ENCODE assay signal across 11 cellular contexts in genomic region chr1:36327421-36328087, GRCh38. TPM values are rescaled to one million over a fixed set of nuclear protein-coding genes. Genes with fewer than 3 reads are reported as not detected.
DNase-seq lines count a peak whose midpoint lies in the region; ATAC-seq, FAIRE-seq and TF ChIP-seq lines count a peak whose summit lies in the region.
"Had no signal": no experiment of that assay in that cellular context is flagged by ENCODE, and none has a peak within 500 bp of the region (broad histone marks: within the 10 kb centered on the region; RNA-seq: fewer than 3 reads in every experiment).

No MANE protein-coding gene starts in this region.

- 92 to 93% methylated on average over 9 of the region's 9 CpGs for WGBS in testis, 2 donors
- WGBS in endodermal cell (ENCODE audit: insufficient coverage in 1 of 2, insufficient read length in 1 of 2), 2 experiments, result 95 to 100% methylated on average over 5 to 9 of the region's 9 CpGs

- TF ChIP-seq POLR2A in testis (IDR thresholded peaks at IDR 0.05), result no peak

- POLR2A ChIA-PET in activated CD4-positive, alpha-beta T cell treated with anti-CD3 and anti-CD28 coated beads, Interleukin-2, amount 10 ng/mL, durations not matched to agents 7 days and 5 days (lab: Charles Lee), result no interaction called here

- no peaks in the 10 kb centered on the region for H3K36me3 Mint-ChIP-seq in activated naive CD8-positive, alpha-beta T cell treated with anti-CD3 and anti-CD28 coated beads, Interleukin-2, amount 50 U/mL, for 24 hours (ENCODE audit: low read depth)
- H3K36me3 Mint-ChIP-seq in activated CD4-positive, alpha-beta T cell treated with anti-CD3 and anti-CD28 coated beads, Interleukin-2, amount 10 ng/mL, durations not matched to agents 7 days and 5 days (ENCODE audit: low read depth), result no peaks in the 10 kb centered on the region
- no peaks in the 10 kb centered on the region for H3K36me3 Mint-ChIP-seq in endodermal cell (ENCODE audit: low read depth)

- intact Hi-C loops in testis (cut with DNase I; ENCODE audit: low total_unique reads), result no loop called here

- H3K4me1 ChIP-seq in foreskin keratinocyte, result peaks cover 7% of the 10 kb centered on the region
- H3K4me1 ChIP-seq in testis, result peaks cover 8% of the 10 kb centered on the region
- H3K4me1 ChIP-seq in endodermal cell (ENCODE audit: control insufficient read depth, insufficient read depth, low read length), result peaks cover 3% of the 10 kb centered on the region
- H3K4me1 ChIP-seq: prostate gland had no signal

- no peaks in the 10 kb centered on the region for H3K9me3 ChIP-seq in testis
- H3K9me3 ChIP-seq in endodermal cell (ENCODE audit: control insufficient read depth, low read length), result no peaks in the 10 kb centered on the region
- H3K9me3 ChIP-seq: prostate gland had no signal

- H3K4me3 Mint-ChIP-seq in activated naive CD8-positive, alpha-beta T cell treated with anti-CD3 and anti-CD28 coated beads, Interleukin-2, amount 50 U/mL, for 24 hours, result no peak overlapping the region
- H3K4me3 Mint-ChIP-seq in activated CD4-positive, alpha-beta T cell treated with anti-CD3 and anti-CD28 coated beads, Interleukin-2, amount 10 ng/mL, durations not matched to agents 7 days and 5 days, result no peak overlapping the region
- H3K4me3 Mint-ChIP-seq in endodermal cell, result no peak overlapping the region

- no peak for TF ChIP-seq CTCF in AG10803 (conservative IDR thresholded peaks at IDR 0.05; ENCODE audit: low read length)
- TF ChIP-seq CTCF in foreskin keratinocyte (conservative IDR thresholded peaks at IDR 0.05), result no peak
- TF ChIP-seq CTCF in testis (IDR thresholded peaks at IDR 0.05), result no peak
- TF ChIP-seq CTCF in endodermal cell (conservative IDR thresholded peaks at IDR 0.05), result no peak

- H3K36me3 ChIP-seq in testis (ENCODE audit: low read depth, missing control alignments) (no peaks in the 10 kb centered on the region), endodermal cell (ENCODE audit: control insufficient read depth, insufficient read depth, low read length) (no peaks in the 10 kb centered on the region)
- H3K36me3 ChIP-seq: prostate gland had no signal

- H3K27ac ChIP-seq in foreskin keratinocyte (no peak overlapping the region), testis (no peak overlapping the region), endodermal cell (ENCODE audit: low read depth, low read length) (no peak overlapping the region)
- H3K27ac ChIP-seq: prostate gland had no signal

- H3K9me3 Mint-ChIP-seq in activated naive CD8-positive, alpha-beta T cell treated with anti-CD3 and anti-CD28 coated beads, Interleukin-2, amount 50 U/mL, for 24 hours, result no peaks in the 10 kb centered on the region
- no peaks in the 10 kb centered on the region for H3K9me3 Mint-ChIP-seq in activated CD4-positive, alpha-beta T cell treated with anti-CD3 and anti-CD28 coated beads, Interleukin-2, amount 10 ng/mL, durations not matched to agents 7 days and 5 days
- H3K9me3 Mint-ChIP-seq in endodermal cell, result no peaks in the 10 kb centered on the region

- H3K4me1 Mint-ChIP-seq in activated naive CD8-positive, alpha-beta T cell treated with anti-CD3 and anti-CD28 coated beads, Interleukin-2, amount 50 U/mL, for 24 hours, result peaks cover 18% of the 10 kb centered on the region
- H3K4me1 Mint-ChIP-seq in activated CD4-positive, alpha-beta T cell treated with anti-CD3 and anti-CD28 coated beads, Interleukin-2, amount 10 ng/mL, durations not matched to agents 7 days and 5 days, result peaks cover 45% of the 10 kb centered on the region
- peaks cover 11% of the 10 kb centered on the region for H3K4me1 Mint-ChIP-seq in endodermal cell

- ATAC-seq in activated naive CD8-positive, alpha-beta T cell treated with anti-CD3 and anti-CD28 coated beads, Interleukin-2, amount 50 U/mL, for 24 hours, result peak; percentile 29
- peak; percentile 82 for ATAC-seq in foreskin keratinocyte

- FAIRE-seq in HTR-8/SVneo (lab: Jason Lieb, UNC), result peak; percentile 33

- H3K27me3 Mint-ChIP-seq in activated naive CD8-positive, alpha-beta T cell treated with anti-CD3 and anti-CD28 coated beads, Interleukin-2, amount 50 U/mL, for 24 hours, result peaks cover 9% of the 10 kb centered on the region
- H3K27me3 Mint-ChIP-seq in activated CD4-positive, alpha-beta T cell treated with anti-CD3 and anti-CD28 coated beads, Interleukin-2, amount 10 ng/mL, durations not matched to agents 7 days and 5 days, result peaks cover 33% of the 10 kb centered on the region
- peaks cover 32% of the 10 kb centered on the region for H3K27me3 Mint-ChIP-seq in endodermal cell (ENCODE audit: insufficient read depth)

- H3K9ac ChIP-seq in endodermal cell (ENCODE audit: extremely low read depth, low read length, poor library complexity, severe bottlenecking), result no peak overlapping the region

- peaks cover 4% of the 10 kb centered on the region for H3K27me3 ChIP-seq in foreskin keratinocyte
- no peaks in the 10 kb centered on the region for H3K27me3 ChIP-seq in testis
- H3K27me3 ChIP-seq in endodermal cell (ENCODE audit: control insufficient read depth, insufficient read depth, low read length, poor library complexity, severe bottlenecking), result peaks cover 12% of the 10 kb centered on the region

- DNase-seq in AG10803 (ENCODE audit: low read depth) (peak; percentile 64), HTR-8/SVneo (ENCODE audit: insufficient read length, low spot score) (no peak), foreskin keratinocyte (peak; percentile 47 to 83), NCI-H2107 treated with DMSO at 0.1 percent for 48 hours (lab: John Stamatoyannopoulos, UW; ENCODE audit: unreplicated experiment) (no peak), testis (no peak), endodermal cell (no peak)
- no peak for DNase-seq in activated naive CD8-positive, alpha-beta T cell treated with anti-CD3 and anti-CD28 coated beads, Interleukin-2, amount 50 U/mL, for 24 hours
- DNase-seq in activated CD4-positive, alpha-beta T cell treated with anti-CD3 and anti-CD28 coated beads, Interleukin-2, amount 10 ng/mL, durations not matched to agents 7 days and 5 days, result no peak
- DNase-seq: NCI-H2081; stimulated activated CD4-positive, alpha-beta T cell treated with anti-CD3 and anti-CD28 coated beads, Interleukin-1b, Interleukin-23, amount 100 ng/mL, for 48 hours had no signal

- CTCF ChIA-PET in activated CD4-positive, alpha-beta T cell treated with anti-CD3 and anti-CD28 coated beads, Interleukin-2, amount 10 ng/mL, durations not matched to agents 7 days and 5 days (lab: Charles Lee), result interaction anchor here (0.5 to 0.9 kb wide), 3 partner anchors 15 to 85 kb away, joined by 3 read pairs; no protein-coding TSS in a partner anchor

- no peak overlapping the region for H3K27ac Mint-ChIP-seq in activated naive CD8-positive, alpha-beta T cell treated with anti-CD3 and anti-CD28 coated beads, Interleukin-2, amount 50 U/mL, for 24 hours
- no peak overlapping the region for H3K27ac Mint-ChIP-seq in activated CD4-positive, alpha-beta T cell treated with anti-CD3 and anti-CD28 coated beads, Interleukin-2, amount 10 ng/mL, durations not matched to agents 7 days and 5 days
- H3K27ac Mint-ChIP-seq in endodermal cell, result no peak overlapping the region

- H3K4me3 ChIP-seq in AG10803 (ENCODE audit: low read length) (no peak overlapping the region), testis (no peak overlapping the region), endodermal cell (ENCODE audit: low read length) (no peak overlapping the region)
- H3K4me3 ChIP-seq: prostate gland had no signal

RNA-seq across cellular contexts. Expression of gene EVA1B, which starts 4.1 kb away (rescaled TPM):
- 19.5 and 28.7 TPM in 2 replicates for total RNA-seq in foreskin keratinocyte
- 24.8 and 38.2 TPM in 2 replicates for polyA plus RNA-seq in foreskin keratinocyte
- 1 to 10 TPM; 7.3 to 9.3 TPM for total RNA-seq in activated CD4-positive, alpha-beta T cell treated with anti-CD3 and anti-CD28 coated beads, Interleukin-2, amount 10 ng/mL, durations not matched to agents 7 days and 5 days
- total RNA-seq in testis, result 10 to 100 TPM in 1 of 2 donors, 1 to 10 TPM in 1; 9.1 to 19.4 TPM
- 9.6 TPM for polyA plus RNA-seq in testis (ENCODE audit: insufficient read depth, low read depth, low replicate concordance)
- total RNA-seq in endodermal cell, result 10 to 100 TPM; 14.1 to 16.3 TPM
- 26.5 TPM for polyA plus RNA-seq in endodermal cell (2013, experiment 1 of 2)
- 28.6 TPM for polyA plus RNA-seq in endodermal cell (2013, experiment 2 of 2)

RNA-seq across cellular contexts. Expression of gene SH3D21, which starts 21.4 kb away (rescaled TPM):
- total RNA-seq in foreskin keratinocyte (5.5 and 6.9 TPM in 2 replicates), testis (10 to 100 TPM in 1 of 2 donors, 1 to 10 TPM in 1; 6.8 to 12.8 TPM), endodermal cell (10 to 100 TPM; 14.7 to 15.5 TPM)
- polyA plus RNA-seq in foreskin keratinocyte (2.3 and 3.5 TPM in 2 replicates), testis (ENCODE audit: insufficient read depth, low read depth, low replicate concordance) (14.9 TPM)
- total RNA-seq in activated CD4-positive, alpha-beta T cell treated with anti-CD3 and anti-CD28 coated beads, Interleukin-2, amount 10 ng/mL, durations not matched to agents 7 days and 5 days, result 1 to 10 TPM; 6.5 to 6.9 TPM
- polyA plus RNA-seq in endodermal cell (2013, experiment 1 of 2), result 11.3 TPM
- polyA plus RNA-seq in endodermal cell (2013, experiment 2 of 2), result 12.9 TPM

RNA-seq across cellular contexts. Expression of gene STK40, which starts 58.2 kb away (rescaled TPM):
- 11.5 and 12.6 TPM in 2 replicates for total RNA-seq in foreskin keratinocyte
- 8.4 and 8.7 TPM in 2 replicates for polyA plus RNA-seq in foreskin keratinocyte
- 10 to 100 TPM; 53.7 to 59.1 TPM for total RNA-seq in activated CD4-positive, alpha-beta T cell treated with anti-CD3 and anti-CD28 coated beads, Interleukin-2, amount 10 ng/mL, durations not matched to agents 7 days and 5 days
- total RNA-seq in testis, result 100 to 1,000 TPM; 140 to 159 TPM
- 126 TPM for polyA plus RNA-seq in testis (ENCODE audit: insufficient read depth, low read depth, low replicate concordance)
- 10 to 100 TPM; 19.4 to 32.4 TPM for total RNA-seq in endodermal cell
- 39.4 TPM for polyA plus RNA-seq in endodermal cell (2013, experiment 1 of 2)
- polyA plus RNA-seq in endodermal cell (2013, experiment 2 of 2), result 38.5 TPM

Comparison
In these comparisons a context has a peak if more than half of its experiments do, and no peak if none do; other contexts are left out.
1. DNase-seq: peak in AG10803 (single experiment) and foreskin keratinocyte (2 of 2); none in HTR-8/SVneo (single experiment), activated naive CD8-positive, alpha-beta T cell treated with anti-CD3 and anti-CD28 coated beads, Interleukin-2, amount 50 U/mL, for 24 hours (single experiment), activated CD4-positive, alpha-beta T cell treated with anti-CD3 and anti-CD28 coated beads, Interleukin-2, amount 10 ng/mL, durations not matched to agents 7 days and 5 days (single experiment), NCI-H2107 treated with DMSO at 0.1 percent for 48 hours (single experiment), testis (single experiment) and endodermal cell (single experiment).